8 cellular contexts compared by ENCODE assay signal in genomic region chr4:145178740-145179139, GRCh38. TPM values are rescaled to one million over a fixed set of nuclear protein-coding genes. Genes with fewer than 3 reads are reported as not detected.
DNase-seq lines count a peak whose midpoint lies in the region; ATAC-seq, FAIRE-seq and TF ChIP-seq lines count a peak whose summit lies in the region.

No MANE protein-coding gene starts in this region.

- peak overlapping the region; percentile 94 for H3K27ac Mint-ChIP-seq in activated naive CD8-positive, alpha-beta T cell

- peaks cover 24% of the 10 kb centered on the region for H3K4me1 ChIP-seq in cardiac muscle cell (ENCODE audit: low read depth)
- peaks cover 20% of the 10 kb centered on the region for H3K4me1 ChIP-seq in keratinocyte (ENCODE audit: control insufficient read depth, extremely low read depth, insufficient read depth, low read length)

- intact Hi-C loops in left ventricle myocardium superior (cut with micrococcal nuclease) (no loop called here), head of caudate nucleus (cut with DNase I) (loop anchor here (5.0 kb wide), 1 partner anchor 439 kb away; the partner anchor contains the start of gene MMAA)

- no peak for ATAC-seq in left ventricle myocardium superior
- ATAC-seq in HG02884 (IDR thresholded peaks at IDR 0.05; ENCODE audit: unreplicated experiment), result no peak

- DNase-seq in cardiac muscle cell (ENCODE audit: low read depth in 1 of 2, low spot score in 1 of 2), result no peak
- DNase-seq in left ventricle myocardium superior, result no peak
- DNase-seq in keratinocyte (ENCODE audit: low read depth, low spot score), result no peak
- no peak for DNase-seq in head of caudate nucleus
- no peak for DNase-seq in occipital lobe (lab: John Stamatoyannopoulos, UW)

- FAIRE-seq in keratinocyte (lab: Jason Lieb, UNC), result no peak

- peaks cover 47% of the 10 kb centered on the region for H3K4me1 Mint-ChIP-seq in activated naive CD8-positive, alpha-beta T cell (ENCODE audit: low read depth)

- H3K4me3 Mint-ChIP-seq in activated naive CD8-positive, alpha-beta T cell, result peak overlapping the region; percentile 99

- no peaks in the 10 kb centered on the region for H3K9me3 Mint-ChIP-seq in activated naive CD8-positive, alpha-beta T cell (ENCODE audit: low read depth)

- H3K27me3 Mint-ChIP-seq in activated naive CD8-positive, alpha-beta T cell, result no peaks in the 10 kb centered on the region

- H3K9ac ChIP-seq in keratinocyte (ENCODE audit: control insufficient read depth, extremely low read depth, insufficient read depth, low read length), result peak overlapping the region; percentile 91

- peak overlapping the region; percentile 94 for H3K27ac ChIP-seq in cardiac muscle cell
- peak overlapping the region; percentile 98 for H3K27ac ChIP-seq in keratinocyte (ENCODE audit: control insufficient read depth, insufficient read depth, low read length)
- peak overlapping the region; percentile 73 for H3K27ac ChIP-seq in temporal lobe (ENCODE audit: low read depth, low read length)

- peak overlapping the region; percentile 87 for H3K4me2 ChIP-seq in keratinocyte (ENCODE audit: control insufficient read depth, extremely low read depth, insufficient read depth, low read depth, low read length)

- H3K27me3 ChIP-seq in cardiac muscle cell (no peaks in the 10 kb centered on the region), keratinocyte (ENCODE audit: control insufficient read depth, extremely low read depth, insufficient read depth, low read length) (no peaks in the 10 kb centered on the region)

- no peak overlapping the region for H2AFZ ChIP-seq in keratinocyte (ENCODE audit: control insufficient read depth, low read length)

- H3K36me3 ChIP-seq in cardiac muscle cell, result peaks cover 7% of the 10 kb centered on the region
- peaks cover 0 to 2% of the 10 kb centered on the region in 2 experiments for H3K36me3 ChIP-seq in keratinocyte (ENCODE audit: control insufficient read depth in 2 of 2, extremely low read depth in 1 of 2, insufficient read depth in 2 of 2, low read length in 2 of 2)

- no peak for TF ChIP-seq CTCF in cardiac muscle cell (IDR thresholded peaks at IDR 0.05; ENCODE audit: low read depth, low read length)
- no peak for TF ChIP-seq CTCF in keratinocyte (optimal IDR thresholded peaks at IDR 0.05 in 1 of 3, IDR thresholded peaks at IDR 0.05 in 1 of 3, conservative IDR thresholded peaks at IDR 0.05 in 1 of 3; ENCODE audit: extremely low read depth in 1 of 3, insufficient read depth in 2 of 3, low read length in 3 of 3)

- dilution Hi-C loops in keratinocyte (cut with MboI; ENCODE audit: extremely low pct_ligation_motif_present, low sequenced_read_pairs), result no loop called here

- H3K9me3 ChIP-seq in cardiac muscle cell (ENCODE audit: low read depth), result no peaks in the 10 kb centered on the region
- no peaks in the 10 kb centered on the region for H3K9me3 ChIP-seq in keratinocyte (ENCODE audit: control insufficient read depth, low read depth, low read length)

- no peaks in the 10 kb centered on the region for H4K20me1 ChIP-seq in keratinocyte (ENCODE audit: control insufficient read depth, extremely low read depth, insufficient read depth, low read length)

- H3K4me3 ChIP-seq in cardiac muscle cell (peak overlapping the region; percentile 90), keratinocyte (ENCODE audit: control insufficient read depth in 2 of 3, extremely low read depth in 1 of 3, insufficient read depth in 2 of 3, low read depth in 1 of 3, low read length in 3 of 3) (peak overlapping the region; percentile 80 to 96 (median 86))

- H3K9me1 ChIP-seq in keratinocyte (ENCODE audit: control insufficient read depth, extremely low read depth, insufficient read depth, low read length), result peaks cover 2% of the 10 kb centered on the region

- peaks cover 15% of the 10 kb centered on the region for H3K36me3 Mint-ChIP-seq in activated naive CD8-positive, alpha-beta T cell

- H3K79me2 ChIP-seq in keratinocyte (ENCODE audit: control insufficient read depth, insufficient read depth, low read length), result peaks cover 58% of the 10 kb centered on the region

RNA-seq across cellular contexts. Expression of gene OTUD4, which starts 1.6 kb away (rescaled TPM):
- total RNA-seq in cardiac muscle cell, result 14.9 and 26.4 TPM in 2 replicates
- polyA plus RNA-seq in cardiac muscle cell, result 22.9 and 38.8 TPM in 2 replicates
- total RNA-seq in left ventricle myocardium superior, result 38.9 TPM
- polyA plus RNA-seq in keratinocyte, result 20.0 to 30.2 TPM (median 25.1 TPM) in 3 replicates
- polyA plus RNA-seq in keratinocyte (2011; ENCODE audit: low read depth), result 17.7 TPM
- polyA plus RNA-seq in keratinocyte (2011; cell fraction: cytosol; rRNA removed), result 15.4 and 28.1 TPM in 2 replicates
- polyA plus RNA-seq in keratinocyte (2011; cell fraction: nucleus; rRNA removed), result 29.9 and 43.7 TPM in 2 replicates
- 12.2 and 19.6 TPM in 2 replicates for polyA plus RNA-seq in keratinocyte (2012; ENCODE audit: low replicate concordance)
- 24.5 to 52.3 TPM (median 36.4 TPM) in 3 replicates for polyA minus RNA-seq in keratinocyte
- 27.4 TPM for polyA minus RNA-seq in keratinocyte (2011; cell fraction: cytosol; rRNA and poly(A)+ RNA removed)
- polyA minus RNA-seq in keratinocyte (2011; cell fraction: nucleus; rRNA and poly(A)+ RNA removed), result 39.4 and 70.4 TPM in 2 replicates
- 31.5 TPM for total RNA-seq in temporal lobe
- 54.0 TPM for total RNA-seq in occipital lobe
